In the genomic region with DNA sequence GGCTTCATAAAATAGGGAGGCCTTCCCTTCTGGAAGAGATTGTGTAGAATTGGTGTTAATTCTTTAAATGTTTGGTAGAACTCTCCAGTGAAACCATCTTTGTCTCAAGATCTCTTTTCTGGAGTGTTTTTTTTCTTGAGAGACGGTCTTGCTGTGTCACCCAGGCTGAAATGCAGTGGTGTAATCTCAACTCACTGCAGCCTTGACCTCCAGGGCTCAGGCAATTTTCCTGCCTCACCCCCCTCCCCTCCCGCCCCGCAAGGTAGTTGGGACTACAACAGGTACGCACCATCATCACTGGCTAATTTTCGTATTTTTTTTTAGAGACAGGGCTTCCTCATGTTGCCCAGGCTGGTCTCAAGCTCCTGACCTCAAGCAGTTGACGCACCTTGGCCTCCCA, we compare ENCODE assay signal across 27 cellular contexts.
"Had no signal": no experiment of that assay in that cellular context is flagged by ENCODE, and none has a peak within 500 bp of the region (broad histone marks: within the 10 kb centered on the region; RNA-seq: fewer than 3 reads in every experiment).

No MANE protein-coding gene starts in this region.

- H3K9me3 ChIP-seq: adrenal gland, body of pancreas, esophagus squamous epithelium, pancreas, psoas muscle, sigmoid colon, tibial nerve had no signal

- H3K9me3 Mint-ChIP-seq: activated naive CD4-positive, alpha-beta T cell treated with anti-CD3 and anti-CD28 coated beads for 36 hours; activated naive CD8-positive, alpha-beta T cell treated with anti-CD3 and anti-CD28 coated beads for 36 hours; effector memory CD8-positive, alpha-beta T cell; naive B cell; stimulated activated effector memory CD8-positive, alpha-beta T cell treated with anti-CD3 and anti-CD28 coated beads, Interleukin-12 subunit alpha, Interleukin-12 subunit beta, amount 100 ng/mL, for 72 hours; stimulated activated naive CD8-positive, alpha-beta T cell treated with anti-CD3 and anti-CD28 coated beads, Interleukin-15, amount 100 ng/mL, for 72 hours had no signal

- H3K36me3 Mint-ChIP-seq: naive B cell had no signal

- H3K27me3 ChIP-seq: adrenal gland, body of pancreas, esophagus squamous epithelium, pancreas, sigmoid colon, tibial nerve had no signal

- ATAC-seq: activated CD4-positive, alpha-beta T cell treated with anti-CD3 and anti-CD28 coated beads for 36 hours; body of pancreas; effector memory CD8-positive, alpha-beta T cell; left cardiac atrium; left ventricle myocardium superior; pancreas; psoas muscle; stimulated activated effector memory CD8-positive, alpha-beta T cell treated with anti-CD3 and anti-CD28 coated beads, Interleukin-12 subunit alpha, Interleukin-12 subunit beta, amount 100 ng/mL, for 72 hours; stimulated activated naive CD8-positive, alpha-beta T cell treated with anti-CD3 and anti-CD28 coated beads, Interleukin-15, amount 100 ng/mL, for 72 hours had no signal

- H3K36me3 ChIP-seq: adrenal gland, esophagus squamous epithelium, pancreas, sigmoid colon, tibial nerve had no signal

- DNase-seq: activated CD4-positive, alpha-beta T cell treated with anti-CD3 and anti-CD28 coated beads for 36 hours; activated CD4-positive, alpha-beta T cell treated with anti-CD3 and anti-CD28 coated beads, Interleukin-2, amount 50 U/mL, for 4 hours; activated CD4-positive, CD25-positive, alpha-beta regulatory T cell; activated CD8-positive, alpha-beta memory T cell treated with anti-CD3 and anti-CD28 coated beads for 24 hours; activated effector memory CD4-positive, alpha-beta T cell treated with Interleukin-2 at 50 U/mL for 16 hours; activated naive CD4-positive, alpha-beta T cell treated with anti-CD3 and anti-CD28 coated beads for 36 hours; activated naive CD8-positive, alpha-beta T cell treated with anti-CD3 and anti-CD28 coated beads for 36 hours; adrenal gland; aorta; body of pancreas; effector memory CD8-positive, alpha-beta T cell; esophagus squamous epithelium; foreskin melanocyte; left cardiac atrium; left ventricle myocardium superior; naive B cell; nucleus accumbens; pancreas; psoas muscle; sigmoid colon; small intestine; stimulated activated CD4-positive, alpha-beta T cell treated with anti-CD3 and anti-CD28 coated beads, Interleukin-4, amount 100 ng/mL, for 24 hours; stimulated activated naive CD8-positive, alpha-beta T cell treated with anti-CD3 and anti-CD28 coated beads, Interleukin-15, amount 100 ng/mL, for 72 hours; substantia nigra had no signal

- H3K27ac Mint-ChIP-seq: activated CD4-positive, alpha-beta T cell treated with anti-CD3 and anti-CD28 coated beads for 36 hours; activated naive CD4-positive, alpha-beta T cell treated with anti-CD3 and anti-CD28 coated beads for 36 hours; activated naive CD8-positive, alpha-beta T cell treated with anti-CD3 and anti-CD28 coated beads for 36 hours; stimulated activated effector memory CD8-positive, alpha-beta T cell treated with anti-CD3 and anti-CD28 coated beads, Interleukin-12 subunit alpha, Interleukin-12 subunit beta, amount 100 ng/mL, for 72 hours; stimulated activated naive CD8-positive, alpha-beta T cell treated with anti-CD3 and anti-CD28 coated beads, Interleukin-15, amount 100 ng/mL, for 72 hours had no signal

- H3K27ac ChIP-seq: adrenal gland, body of pancreas, coronary artery, esophagus squamous epithelium, pancreas, psoas muscle, sigmoid colon, tibial nerve had no signal

- H3K4me1 ChIP-seq: psoas muscle had no signal

- H3K4me3 ChIP-seq: adrenal gland, body of pancreas, coronary artery, esophagus squamous epithelium, pancreas, psoas muscle, sigmoid colon, tibial nerve had no signal

- H3K27me3 Mint-ChIP-seq: activated CD4-positive, alpha-beta T cell treated with anti-CD3 and anti-CD28 coated beads for 36 hours; activated naive CD8-positive, alpha-beta T cell treated with anti-CD3 and anti-CD28 coated beads for 36 hours; effector memory CD8-positive, alpha-beta T cell; naive B cell; stimulated activated naive CD8-positive, alpha-beta T cell treated with anti-CD3 and anti-CD28 coated beads, Interleukin-15, amount 100 ng/mL, for 72 hours had no signal

- H3K4me3 Mint-ChIP-seq: activated CD4-positive, alpha-beta T cell treated with anti-CD3 and anti-CD28 coated beads for 36 hours; activated naive CD4-positive, alpha-beta T cell treated with anti-CD3 and anti-CD28 coated beads for 36 hours; activated naive CD8-positive, alpha-beta T cell treated with anti-CD3 and anti-CD28 coated beads for 36 hours; effector memory CD8-positive, alpha-beta T cell; stimulated activated effector memory CD8-positive, alpha-beta T cell treated with anti-CD3 and anti-CD28 coated beads, Interleukin-12 subunit alpha, Interleukin-12 subunit beta, amount 100 ng/mL, for 72 hours; stimulated activated naive CD8-positive, alpha-beta T cell treated with anti-CD3 and anti-CD28 coated beads, Interleukin-15, amount 100 ng/mL, for 72 hours had no signal
